1 cellular context compared by ENCODE assay signal in genomic region chr6:6737666-6738065, GRCh38.
TF ChIP-seq lines count a peak whose summit lies in the region.

No MANE protein-coding gene starts in this region.

TF ChIP-seq in K562, 482 proteins besides CTCF, POLR2A, EP300 and RAD21 (continued from another document):
- TF ChIP-seq ZNF609 (CRISPR knock-in tag; IDR thresholded peaks at IDR 0.05; ENCODE audit: borderline replicate concordance), result 0 out of 2 replicates have a peak, but pooled peaks have one; percentile 40
- no peak for TF ChIP-seq ATF3 (IDR thresholded peaks at IDR 0.05)
- 0 out of 2 replicates have a peak, but pooled peaks have one; percentile 21 for TF ChIP-seq ATF3 (CRISPR knock-in tag; conservative IDR thresholded peaks at IDR 0.05)
- TF ChIP-seq NR2C2 (CRISPR knock-in tag; IDR thresholded peaks at IDR 0.05), result 0 out of 2 replicates have a peak, but pooled peaks have one; percentile 0
- no peak for TF ChIP-seq NR2C2 (tag; IDR thresholded peaks at IDR 0.05)
- TF ChIP-seq EGR1 (conservative IDR thresholded peaks at IDR 0.05), result no peak
- peak; percentile 26; the same call in 1 of the 2 replicates for TF ChIP-seq FOSL1 (tag; conservative IDR thresholded peaks at IDR 0.05)
- 0 out of 2 replicates have a peak, but pooled peaks have one; percentile 6 for TF ChIP-seq ZFP91 (CRISPR knock-in tag; IDR thresholded peaks at IDR 0.05)
- TF ChIP-seq ZNF449 (CRISPR knock-in tag; IDR thresholded peaks at IDR 0.05), result 0 out of 2 replicates have a peak, but pooled peaks have one; percentile 34
- TF ChIP-seq KLF13 (tag; IDR thresholded peaks at IDR 0.05; ENCODE audit: borderline replicate concordance, low read depth), result no peak
- 0 out of 2 replicates have a peak, but pooled peaks have one; percentile 32 for TF ChIP-seq ZNF57 (CRISPR knock-in tag; IDR thresholded peaks at IDR 0.05)
- 0 out of 4 replicates have a peak, but pooled peaks of 1 of the 2 experiments have one; percentile 1 for TF ChIP-seq RCOR1 (IDR thresholded peaks at IDR 0.05; ENCODE audit: borderline replicate concordance in 1 of 2, low read depth in 2 of 2, low read length in 2 of 2)
- no peak for TF ChIP-seq SRF (CRISPR knock-in tag; IDR thresholded peaks at IDR 0.05)
- TF ChIP-seq NR4A1 (CRISPR knock-in tag; IDR thresholded peaks at IDR 0.05), result no peak
- TF ChIP-seq NR4A1 (tag; IDR thresholded peaks at IDR 0.05), result 0 out of 2 replicates have a peak, but pooled peaks have one; percentile 9
